In the genomic region with DNA sequence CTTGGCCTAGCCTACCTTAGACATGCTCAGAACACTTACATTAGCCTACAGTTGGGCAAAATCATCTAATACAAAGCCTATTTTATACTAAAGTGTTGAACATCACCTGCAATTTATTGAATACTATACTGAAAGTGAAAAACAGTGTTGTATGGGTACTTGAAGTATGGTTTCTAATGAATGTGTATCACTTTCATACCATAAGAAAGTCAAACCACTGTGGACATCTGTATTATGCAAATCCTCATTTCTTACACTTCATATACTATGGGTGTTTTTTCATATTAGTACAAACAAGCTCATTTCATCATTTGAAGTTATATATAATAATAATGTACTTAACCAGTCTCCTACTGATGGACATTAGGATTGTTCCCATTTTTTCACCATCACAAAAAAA, we compare ENCODE assay signal across 27 cellular contexts. TPM values are rescaled to one million over a fixed set of nuclear protein-coding genes. Genes with fewer than 3 reads are reported as not detected.
A peak's percentile ranks its signal among the peaks of the same experiment; 100 is the strongest.
DNase-seq lines count a peak whose midpoint lies in the region; ATAC-seq and TF ChIP-seq lines count a peak whose summit lies in the region.
"Had no signal": no experiment of that assay in that cellular context is flagged by ENCODE, and none has a peak within 500 bp of the region (broad histone marks: within the 10 kb centered on the region; RNA-seq: fewer than 3 reads in every experiment).

No MANE protein-coding gene starts in this region.

- DNase-seq in uterus (no peak), GM19240 (ENCODE audit: insufficient read length, low spot score) (no peak)
- DNase-seq in stimulated activated CD4-positive, alpha-beta T cell treated with anti-CD3 and anti-CD28 coated beads, Interleukin-1b, Interleukin-23, amount 100 ng/mL, for 48 hours = no peak
- DNase-seq: activated naive CD8-positive, alpha-beta T cell treated with anti-CD3 and anti-CD28 coated beads for 36 hours; brain microvascular endothelial cell; DMS153; GF-D8; hippocampal formation; Karpas-422; mammary epithelial cell; naive B cell; NCI-H1092; NCI-H2107; NCI-H524 treated with DMSO at 0.1 percent for 48 hours; stimulated activated CD4-positive, alpha-beta T cell treated with anti-CD3 and anti-CD28 coated beads, Interleukin-2, amount 100 ng/mL, for 48 hours had no signal

- ATAC-seq in GM18867 (IDR thresholded peaks at IDR 0.05; ENCODE audit: unreplicated experiment) = peak; percentile 99
- ATAC-seq in GM21526 (IDR thresholded peaks at IDR 0.05; ENCODE audit: low FRiP score, unreplicated experiment) = peak; percentile 90
- ATAC-seq in HG02885 (IDR thresholded peaks at IDR 0.05; ENCODE audit: poor library complexity, unreplicated experiment) = peak; percentile 53
- ATAC-seq in HG03442 (IDR thresholded peaks at IDR 0.05; ENCODE audit: unreplicated experiment) = peak; percentile 73
- ATAC-seq in stimulated activated memory B cell treated with anti-CD40 and anti-IgM and Interleukin-4, amounts not matched to agents 10 μg/mL and 1 μg/mL and 100 μg/mL, for 72 hours = no peak

- H3K27me3 ChIP-seq in uterus = no peaks in the 10 kb centered on the region
- H3K27me3 ChIP-seq: brain microvascular endothelial cell had no signal

- intact Hi-C loops in uterus (cut with DNase I; ENCODE audit: low total_unique reads) = no loop called here

- no peak for TF ChIP-seq CTCF in uterus (IDR thresholded peaks at IDR 0.05)

- H3K9me3 ChIP-seq in uterus = no peaks in the 10 kb centered on the region

- H3K27ac Mint-ChIP-seq in stimulated activated memory B cell treated with anti-CD40 and anti-IgM and Interleukin-4, amounts not matched to agents 10 μg/mL and 1 μg/mL and 100 μg/mL, for 72 hours = no peak overlapping the region
- H3K27ac Mint-ChIP-seq: activated naive CD8-positive, alpha-beta T cell treated with anti-CD3 and anti-CD28 coated beads for 36 hours; naive B cell had no signal

- H3K4me3 ChIP-seq in uterus = no peak overlapping the region
- H3K4me3 ChIP-seq: coronary artery had no signal

- no peaks in the 10 kb centered on the region for H3K4me1 ChIP-seq in uterus
- H3K4me1 ChIP-seq: parathyroid adenoma had no signal

- H3K27me3 Mint-ChIP-seq in stimulated activated memory B cell treated with anti-CD40 and anti-IgM and Interleukin-4, amounts not matched to agents 10 μg/mL and 1 μg/mL and 100 μg/mL, for 72 hours = no peaks in the 10 kb centered on the region

- H3K4me3 Mint-ChIP-seq in stimulated activated memory B cell treated with anti-CD40 and anti-IgM and Interleukin-4, amounts not matched to agents 10 μg/mL and 1 μg/mL and 100 μg/mL, for 72 hours = no peak overlapping the region
- H3K4me3 Mint-ChIP-seq: activated naive CD8-positive, alpha-beta T cell treated with anti-CD3 and anti-CD28 coated beads for 36 hours; naive B cell had no signal

- H3K4me1 Mint-ChIP-seq in stimulated activated memory B cell treated with anti-CD40 and anti-IgM and Interleukin-4, amounts not matched to agents 10 μg/mL and 1 μg/mL and 100 μg/mL, for 72 hours = no peaks in the 10 kb centered on the region
- H3K4me1 Mint-ChIP-seq: activated naive CD8-positive, alpha-beta T cell treated with anti-CD3 and anti-CD28 coated beads for 36 hours; naive B cell had no signal

- H3K36me3 ChIP-seq in uterus = no peaks in the 10 kb centered on the region
- H3K36me3 ChIP-seq: brain microvascular endothelial cell had no signal

- H3K36me3 Mint-ChIP-seq in stimulated activated memory B cell treated with anti-CD40 and anti-IgM and Interleukin-4, amounts not matched to agents 10 μg/mL and 1 μg/mL and 100 μg/mL, for 72 hours = no peaks in the 10 kb centered on the region
- H3K36me3 Mint-ChIP-seq: activated naive CD8-positive, alpha-beta T cell treated with anti-CD3 and anti-CD28 coated beads for 36 hours; naive B cell had no signal

- H3K9me3 Mint-ChIP-seq in stimulated activated memory B cell treated with anti-CD40 and anti-IgM and Interleukin-4, amounts not matched to agents 10 μg/mL and 1 μg/mL and 100 μg/mL, for 72 hours = no peaks in the 10 kb centered on the region
- H3K9me3 Mint-ChIP-seq: activated naive CD8-positive, alpha-beta T cell treated with anti-CD3 and anti-CD28 coated beads for 36 hours; naive B cell had no signal

- H3K27ac ChIP-seq in uterus = no peak overlapping the region
- H3K27ac ChIP-seq: brain microvascular endothelial cell, coronary artery, parathyroid adenoma, VCaP had no signal

- TF ChIP-seq POLR2A in uterus (IDR thresholded peaks at IDR 0.05) = no peak

RNA-seq across cellular contexts. Expression of gene TDRD5, which starts 41.2 kb away (rescaled TPM):
- total RNA-seq in uterus = under 1 TPM in 1 of 4 donors, not detected in 3; 0.76 TPM
- total RNA-seq: activated CD8-positive, alpha-beta memory T cell treated with anti-CD3 and anti-CD28 coated beads for 36 hours; activated naive CD8-positive, alpha-beta T cell treated with anti-CD3 and anti-CD28 coated beads for 36 hours; endothelial cell of umbilical vein; mammary epithelial cell; T-helper 1 cell treated with Interleukin-12 subunit alpha and Interleukin-12 subunit beta and Interleukin-4 antibody, amounts not matched to agents 30 ng/mL and 1 ng/mL, for 36 hours had no signal

RNA-seq across cellular contexts. Expression of gene NPHS2, which starts 57.1 kb away (rescaled TPM):
- total RNA-seq in uterus = not detected
- total RNA-seq: activated CD8-positive, alpha-beta memory T cell treated with anti-CD3 and anti-CD28 coated beads for 36 hours; activated naive CD8-positive, alpha-beta T cell treated with anti-CD3 and anti-CD28 coated beads for 36 hours; endothelial cell of umbilical vein; mammary epithelial cell; T-helper 1 cell treated with Interleukin-12 subunit alpha and Interleukin-12 subunit beta and Interleukin-4 antibody, amounts not matched to agents 30 ng/mL and 1 ng/mL, for 36 hours; urinary bladder had no signal
